8 cellular contexts compared by ENCODE assay signal in genomic region chr3:39990532-39990931, GRCh38.
A peak's percentile ranks its signal among the peaks of the same experiment; 100 is the strongest.
DNase-seq lines count a peak whose midpoint lies in the region; ATAC-seq and TF ChIP-seq lines count a peak whose summit lies in the region.

No MANE protein-coding gene starts in this region.

- H3K27me3 ChIP-seq in SU-DHL-6 (ENCODE audit: low read length) (no peaks in the 10 kb centered on the region), tibial artery (no peaks in the 10 kb centered on the region)

- no peaks in the 10 kb centered on the region for H3K79me2 ChIP-seq in SU-DHL-6 (ENCODE audit: insufficient read depth, low read length)

- no peaks in the 10 kb centered on the region for H3K27me3 Mint-ChIP-seq in activated CD4-positive, alpha-beta T cell treated with anti-CD3 and anti-CD28 coated beads, Interleukin-2, amount 10 ng/mL, durations not matched to agents 7 days and 5 days

- H3K9me3 ChIP-seq in SU-DHL-6 (ENCODE audit: insufficient read depth, low read length), result no peaks in the 10 kb centered on the region
- peaks cover 0 to 18% (median 16%) of the 10 kb centered on the region in 3 donors for H3K9me3 ChIP-seq in tibial artery

- CTCF ChIA-PET in activated CD4-positive, alpha-beta T cell treated with anti-CD3 and anti-CD28 coated beads, Interleukin-2, amount 10 ng/mL, durations not matched to agents 7 days and 5 days (lab: Charles Lee), result no interaction called here

- no peaks in the 10 kb centered on the region for H3K4me1 ChIP-seq in tibial artery

- POLR2A ChIA-PET in activated CD4-positive, alpha-beta T cell treated with anti-CD3 and anti-CD28 coated beads, Interleukin-2, amount 10 ng/mL, durations not matched to agents 7 days and 5 days (lab: Charles Lee), result no interaction called here

- no peak overlapping the region for H3K27ac ChIP-seq in SU-DHL-6 (ENCODE audit: low read depth, low read length)
- H3K27ac ChIP-seq in tibial artery, result no peak overlapping the region

- H3K27ac Mint-ChIP-seq in activated CD4-positive, alpha-beta T cell treated with anti-CD3 and anti-CD28 coated beads, Interleukin-2, amount 10 ng/mL, durations not matched to agents 7 days and 5 days, result no peak overlapping the region

- H3F3A ChIP-seq in SU-DHL-6 (ENCODE audit: insufficient read depth), result no peaks in the 10 kb centered on the region

- H3K4me2 ChIP-seq in SU-DHL-6 (ENCODE audit: low read depth, low read length, poor library complexity, severe bottlenecking), result no peak overlapping the region

- H3K9ac ChIP-seq in SU-DHL-6 (ENCODE audit: low read length), result no peak overlapping the region

- no peak overlapping the region for H2AFZ ChIP-seq in SU-DHL-6 (ENCODE audit: low read depth, low read length, severe bottlenecking)

- TF ChIP-seq CTCF in SU-DHL-6 (IDR thresholded peaks at IDR 0.05; ENCODE audit: insufficient read depth, low read length, poor library complexity, severe bottlenecking), result peak; percentile 54
- TF ChIP-seq CTCF in tibial artery (IDR thresholded peaks at IDR 0.05), result peak; percentile 44 to 61

- peak; percentile 37 for DNase-seq in activated CD4-positive, alpha-beta T cell treated with anti-CD3 and anti-CD28 coated beads, Interleukin-2, amount 10 ng/mL, durations not matched to agents 7 days and 5 days
- DNase-seq in activated CD4-positive, alpha-beta T cell treated with anti-CD3 and anti-CD28 coated beads, Interleukin-2, amount 50 U/mL, for 1 hour, result no peak
- peak; percentile 71 for DNase-seq in HT-29 (ENCODE audit: low spot score)
- peak; percentile 70 for DNase-seq in glomerular endothelial cell (ENCODE audit: extremely low read depth, low read depth, low spot score)
- no peak for DNase-seq in tibial artery

- H3K9me3 Mint-ChIP-seq in activated CD4-positive, alpha-beta T cell treated with anti-CD3 and anti-CD28 coated beads, Interleukin-2, amount 10 ng/mL, durations not matched to agents 7 days and 5 days, result no peaks in the 10 kb centered on the region

- H4K20me1 ChIP-seq in SU-DHL-6 (ENCODE audit: low read depth, low read length), result no peaks in the 10 kb centered on the region

- H3K4me3 ChIP-seq in SU-DHL-6 (ENCODE audit: insufficient read depth, low read length, poor library complexity, severe bottlenecking) (no peak overlapping the region), tibial artery (no peak overlapping the region)

- no peaks in the 10 kb centered on the region for H3K9me2 ChIP-seq in SU-DHL-6 (replicated peaks; ENCODE audit: insufficient read depth, low read length)

- intact Hi-C loops in tibial artery (cut with DNase I; ENCODE audit: low total_unique reads), result no loop called here

- no peaks in the 10 kb centered on the region for H3K4me1 Mint-ChIP-seq in activated CD4-positive, alpha-beta T cell treated with anti-CD3 and anti-CD28 coated beads, Interleukin-2, amount 10 ng/mL, durations not matched to agents 7 days and 5 days

- H3K36me3 Mint-ChIP-seq in activated CD4-positive, alpha-beta T cell treated with anti-CD3 and anti-CD28 coated beads, Interleukin-2, amount 10 ng/mL, durations not matched to agents 7 days and 5 days (ENCODE audit: low read depth), result no peaks in the 10 kb centered on the region

- no peak for ATAC-seq in HG02759 (IDR thresholded peaks at IDR 0.05; ENCODE audit: unreplicated experiment)
- ATAC-seq in GM18909 (IDR thresholded peaks at IDR 0.05; ENCODE audit: poor library complexity, unreplicated experiment), result no peak

- H3K36me3 ChIP-seq in SU-DHL-6 (ENCODE audit: low read length) (no peaks in the 10 kb centered on the region), tibial artery (no peaks in the 10 kb centered on the region)

- H3K4me3 Mint-ChIP-seq in activated CD4-positive, alpha-beta T cell treated with anti-CD3 and anti-CD28 coated beads, Interleukin-2, amount 10 ng/mL, durations not matched to agents 7 days and 5 days, result no peak overlapping the region

Comparison
In these comparisons a context has a peak if more than half of its experiments do, and no peak if none do; other contexts are left out.
1. DNase-seq: peak in activated CD4-positive, alpha-beta T cell treated with anti-CD3 and anti-CD28 coated beads, Interleukin-2, amount 10 ng/mL, durations not matched to agents 7 days and 5 days (single experiment), HT-29 (single experiment) and glomerular endothelial cell (single experiment); none in activated CD4-positive, alpha-beta T cell treated with anti-CD3 and anti-CD28 coated beads, Interleukin-2, amount 50 U/mL, for 1 hour (single experiment) and tibial artery (0 of 2).